22 cellular contexts compared by ENCODE assay signal in genomic region chr14:22723814-22724213, GRCh38. TPM values are rescaled to one million over a fixed set of nuclear protein-coding genes. Genes with fewer than 3 reads are reported as not detected.
DNase-seq lines count a peak whose midpoint lies in the region; ATAC-seq, FAIRE-seq and TF ChIP-seq lines count a peak whose summit lies in the region.
"Had no signal": no experiment of that assay in that cellular context is flagged by ENCODE, and none has a peak within 500 bp of the region (broad histone marks: within the 10 kb centered on the region; RNA-seq: fewer than 3 reads in every experiment).

No MANE protein-coding gene starts in this region.

- RAD21 ChIA-PET in GM12878 (lab: Charles Lee; ENCODE audit: unreplicated experiment), result interaction anchor here (1.0 kb wide), 1 partner anchor 42 kb away, joined by 6 read pairs; no protein-coding TSS in a partner anchor

- no peaks in the 10 kb centered on the region for H3K36me3 ChIP-seq in HepG2 (replicated peaks in 1 of 2; ENCODE audit: control insufficient read depth in 1 of 2, insufficient read depth in 2 of 2, low read length in 2 of 2)
- no peaks in the 10 kb centered on the region for H3K36me3 ChIP-seq in right lobe of liver
- H3K36me3 ChIP-seq in HEK293 (ENCODE audit: control insufficient read depth in 2 of 2, insufficient read depth in 1 of 2, low read length in 2 of 2), result no peaks in the 10 kb centered on the region
- no peaks in the 10 kb centered on the region for H3K36me3 ChIP-seq in GM12878 (ENCODE audit: control insufficient read depth in 2 of 2, insufficient read depth in 2 of 2, low read length in 1 of 2)
- no peaks in the 10 kb centered on the region for H3K36me3 ChIP-seq in neuronal stem cell (replicated peaks in 1 of 2; ENCODE audit: control insufficient read depth in 2 of 2, insufficient read depth in 2 of 2, low read length in 2 of 2)
- H3K36me3 ChIP-seq: BLaER1 had no signal

- in situ Hi-C loops in HepG2 (cut with HindIII; ENCODE audit: extremely low pct_ligation_motif_present, low pct_unique_long_range_greater_than_20kb), result no loop called here
- in situ Hi-C loops in GM12878 (cut with MboI), result no loop called here

- no peaks in the 10 kb centered on the region for H3K79me1 ChIP-seq in neuronal stem cell (ENCODE audit: low read depth, low read length)

- H3K27ac ChIP-seq in HepG2 (ENCODE audit: extremely low read length, insufficient read depth, low read length) (no peak overlapping the region), right lobe of liver (no peak overlapping the region), HEK293 (ENCODE audit: extremely low read depth, low read depth, low read length) (no peak overlapping the region), GM12878 (ENCODE audit: control insufficient read depth, insufficient read depth) (no peak overlapping the region), neuronal stem cell (replicated peaks; ENCODE audit: low read length) (no peak overlapping the region)
- H3K27ac ChIP-seq: BLaER1, C4-2B, GM23248 had no signal

- FAIRE-seq in HepG2 (lab: Jason Lieb, UNC), result no peak
- FAIRE-seq in GM12878 (lab: Jason Lieb, UNC), result no peak
- FAIRE-seq: D721Med, GM12891, GM18507 had no signal

- H2BK5ac ChIP-seq in neuronal stem cell (ENCODE audit: low read length), result no peak overlapping the region

- DNase-seq in HepG2 (ENCODE audit: low spot score) (no peak), right lobe of liver (no peak), GM12878 (ENCODE audit: low read depth, low spot score) (no peak), neuronal stem cell (ENCODE audit: low spot score) (no peak), AG20443 (ENCODE audit: low spot score) (no peak), COLO829 (ENCODE audit: low spot score) (no peak)
- DNase-seq: 8988T; CD4-positive, CD25-positive, alpha-beta regulatory T cell; CD8-positive, alpha-beta T cell; DMS 273 treated with DMSO at 0.1 percent for 48 hours; DMS79; EL; GDM1; GM23248; H9 had no signal

- POLR2A ChIA-PET in HepG2 (lab: Yijun Ruan, JAX) (interaction anchor here (1.8 kb wide), 1 partner anchor 42 kb away, joined by 5 read pairs; the partner anchor contains the start of gene OXA1L), HEK293 (lab: Yijun Ruan, JAX) (no interaction called here), GM12878 (lab: Charles Lee) (no interaction called here)

- H3K4me3 ChIP-seq in HepG2 (replicated peaks in 1 of 3; ENCODE audit: insufficient read depth in 1 of 3, low read depth in 2 of 3, low read length in 3 of 3) (no peak overlapping the region), right lobe of liver (no peak overlapping the region), HEK293 (ENCODE audit: low read depth, low read length) (no peak overlapping the region), GM12878 (no peak overlapping the region), neuronal stem cell (ENCODE audit: low read length in 2 of 2) (no peak overlapping the region)
- H3K4me3 ChIP-seq: BLaER1, GM23248 had no signal

- H2AFZ ChIP-seq in HepG2 (ENCODE audit: low read length) (no peak overlapping the region), GM12878 (ENCODE audit: control insufficient read depth, low read depth, low read length) (no peak overlapping the region), neuronal stem cell (ENCODE audit: low read length) (no peak overlapping the region)
- H2AFZ ChIP-seq: GM23248 had no signal

- no peak overlapping the region for H3K4ac ChIP-seq in neuronal stem cell (ENCODE audit: low read length)

- no peak overlapping the region for H4K91ac ChIP-seq in neuronal stem cell (ENCODE audit: low read depth, low read length, poor library complexity)

- SMC1A ChIA-PET in GM12878 (lab: Charles Lee; ENCODE audit: uncharacterized antibody, unreplicated experiment), result interaction anchor here (0.9 kb wide), 1 partner anchor 8 kb away, joined by 3 read pairs; no protein-coding TSS in a partner anchor

- H3K4me1 ChIP-seq in HepG2 (ENCODE audit: insufficient read depth, low read length) (no peaks in the 10 kb centered on the region), right lobe of liver (no peaks in the 10 kb centered on the region), HEK293 (ENCODE audit: control insufficient read depth, insufficient read depth, low read length) (no peaks in the 10 kb centered on the region), GM12878 (ENCODE audit: control insufficient read depth, insufficient read depth, low read length) (no peaks in the 10 kb centered on the region; the same call in 1 of the 2 replicates), neuronal stem cell (ENCODE audit: control insufficient read depth in 2 of 2, insufficient read depth in 1 of 2, low read depth in 1 of 2, low read length in 2 of 2) (peaks cover 0 to 3% of the 10 kb centered on the region in 2 donors)
- H3K4me1 ChIP-seq: BLaER1 had no signal

- no peak overlapping the region for H3K14ac ChIP-seq in neuronal stem cell (ENCODE audit: low read length)

- H2AK5ac ChIP-seq in neuronal stem cell (ENCODE audit: low read depth, low read length), result peak overlapping the region; percentile 51

- H4K8ac ChIP-seq in neuronal stem cell (ENCODE audit: low read depth, low read length), result no peak overlapping the region

- H3K27me3 ChIP-seq in HepG2 (ENCODE audit: control insufficient read depth in 1 of 2, insufficient read depth in 2 of 2, low read length in 2 of 2) (peaks cover 0 to 34% of the 10 kb centered on the region in 2 experiments; a peak in 4 of 5 replicates), right lobe of liver (no peaks in the 10 kb centered on the region), GM12878 (replicated peaks in 1 of 2; ENCODE audit: control insufficient read depth in 2 of 2, insufficient read depth in 2 of 2, low read length in 1 of 2) (no peaks in the 10 kb centered on the region), neuronal stem cell (ENCODE audit: control insufficient read depth in 3 of 3, insufficient read depth in 3 of 3, low read depth in 1 of 3, low read length in 3 of 3) (peaks cover 0 to 13% (median 0%) of the 10 kb centered on the region in 3 experiments)
- H3K27me3 ChIP-seq: BLaER1 had no signal

- H2BK12ac ChIP-seq in neuronal stem cell (ENCODE audit: low read length), result no peak overlapping the region

- TF ChIP-seq EP300 in HepG2 (IDR thresholded peaks at IDR 0.05; ENCODE audit: low read depth in 2 of 2, low read length in 2 of 2), result no peak
- no peak for TF ChIP-seq EP300 in HepG2 (CRISPR knock-in tag; IDR thresholded peaks at IDR 0.05; ENCODE audit: borderline replicate concordance)
- no peak for TF ChIP-seq EP300 in GM12878 (IDR thresholded peaks at IDR 0.05; ENCODE audit: borderline replicate concordance in 1 of 2, control insufficient read depth in 1 of 2, low read depth in 2 of 2, low read length in 2 of 2)

- no peak overlapping the region for H3K9ac ChIP-seq in HepG2 (ENCODE audit: insufficient read depth, low read depth, low read length)
- H3K9ac ChIP-seq in GM12878 (ENCODE audit: control insufficient read depth, insufficient read depth, low read length), result no peak overlapping the region
- H3K9ac ChIP-seq in neuronal stem cell (ENCODE audit: low read depth, low read length, poor library complexity), result no peak overlapping the region
- H3K9ac ChIP-seq: BLaER1, GM23248 had no signal

- CTCF ChIA-PET in HepG2 (lab: Yijun Ruan, JAX; ENCODE audit: low intra/inter-chr PET ratio, low total read pairs), result no interaction called here
- CTCF ChIA-PET in HEK293 (lab: Yijun Ruan, JAX), result interaction anchor here (0.7 to 1.2 kb wide), 2 partner anchors 66 to 167 kb away, joined by 3 read pairs; no protein-coding TSS in a partner anchor
- CTCF ChIA-PET in GM12878 (lab: Yijun Ruan, JAX), result interaction anchor here (0.7 kb wide), 2 partner anchors 12 to 139 kb away, joined by 3 read pairs; no protein-coding TSS in a partner anchor

- ATAC-seq in HepG2 (no peak), right lobe of liver (no peak), GM12878 (no peak), GM21526 (IDR thresholded peaks at IDR 0.05; ENCODE audit: low FRiP score, unreplicated experiment) (no peak)
- ATAC-seq: CD8-positive, alpha-beta T cell had no signal

- no peak overlapping the region for H3K23ac ChIP-seq in neuronal stem cell (ENCODE audit: low read depth, low read length, poor library complexity)

- TF ChIP-seq CTCF in HepG2 (CRISPR knock-in tag; IDR thresholded peaks at IDR 0.05), result no peak
- TF ChIP-seq CTCF in right lobe of liver (IDR thresholded peaks at IDR 0.05), result no peak
- TF ChIP-seq CTCF in HEK293 (tag by site-specific recombination; IDR thresholded peaks at IDR 0.05), result no peak
- no peak for TF ChIP-seq CTCF in GM12878 (IDR thresholded peaks at IDR 0.05 in 2 of 3, conservative IDR thresholded peaks at IDR 0.05 in 1 of 3; ENCODE audit: control insufficient read depth in 2 of 3, extremely low read depth in 1 of 3, insufficient read depth in 1 of 3, low read depth in 3 of 3, low read length in 3 of 3)

- intact Hi-C loops in HepG2 (cut with micrococcal nuclease; ENCODE audit: unreplicated experiment) (no loop called here), right lobe of liver (cut with DNase I) (no loop called here), GM12878 (cut with micrococcal nuclease; ENCODE audit: unreplicated experiment) (no loop called here)

- 48% methylated on average over 1 of the region's 1 CpG for WGBS in HepG2 (ENCODE audit: low lambda C conversion rate)
- 83% methylated on average over 1 of the region's 1 CpG for WGBS in right lobe of liver (ENCODE audit: insufficient coverage, low coverage, low lambda C conversion rate, missing lambda C conversion rate)
- 67% methylated on average over 1 of the region's 1 CpG for WGBS in GM12878 (ENCODE audit: insufficient coverage, insufficient replicate concordance, low lambda C conversion rate, missing lambda C conversion rate)
- no CpG with 5 or more reads among the region's 1 CpG for WGBS in neuronal stem cell (ENCODE audit: extremely low coverage in 2 of 2, insufficient read length in 2 of 2, insufficient replicate concordance in 1 of 2), 2 donors

- H3K9me3 ChIP-seq in HepG2 (ENCODE audit: low read length) (peaks cover 6% of the 10 kb centered on the region; the same call in 1 of the 2 replicates), right lobe of liver (no peaks in the 10 kb centered on the region), HEK293 (ENCODE audit: control insufficient read depth, insufficient read depth, low read depth, low read length) (no peaks in the 10 kb centered on the region), GM12878 (replicated peaks; ENCODE audit: control insufficient read depth, insufficient read depth, low read length) (no peaks in the 10 kb centered on the region; the same call in 2 of the 3 replicates), neuronal stem cell (replicated peaks in 1 of 2; ENCODE audit: control insufficient read depth in 2 of 2, insufficient read depth in 1 of 2, low read depth in 1 of 2, low read length in 2 of 2) (no peaks in the 10 kb centered on the region)

- no peak overlapping the region for H2BK15ac ChIP-seq in neuronal stem cell (ENCODE audit: low read length)

- BruUV-seq in HepG2 (replicated peaks; lab: Mats Ljungman, UMichigan) (no TSS peak), GM12878 (replicated peaks; lab: Mats Ljungman, UMichigan) (no TSS peak)

- no peak overlapping the region for H3K4me2 ChIP-seq in HepG2 (ENCODE audit: low read depth, low read length)
- no peak overlapping the region for H3K4me2 ChIP-seq in GM12878 (ENCODE audit: control insufficient read depth, insufficient read depth)
- no peak overlapping the region for H3K4me2 ChIP-seq in neuronal stem cell (ENCODE audit: insufficient read depth, low read length, poor library complexity, severe bottlenecking)
- H3K4me2 ChIP-seq: BLaER1 had no signal

- no peak overlapping the region for H2BK120ac ChIP-seq in neuronal stem cell (ENCODE audit: low read depth, low read length)

- H3K79me2 ChIP-seq in HepG2 (ENCODE audit: insufficient read depth, low read length), result no peaks in the 10 kb centered on the region
- H3K79me2 ChIP-seq in GM12878 (ENCODE audit: control insufficient read depth, insufficient read depth, low read length), result no peaks in the 10 kb centered on the region

- no peak overlapping the region for H3K18ac ChIP-seq in neuronal stem cell (ENCODE audit: low read length)

- TF ChIP-seq POLR2A in HepG2 (IDR thresholded peaks at IDR 0.05; ENCODE audit: insufficient read depth in 1 of 2, low read depth in 2 of 2, low read length in 2 of 2), result no peak
- no peak for TF ChIP-seq POLR2A in right lobe of liver (IDR thresholded peaks at IDR 0.05)
- TF ChIP-seq POLR2A in GM12878 (IDR thresholded peaks at IDR 0.05; ENCODE audit: low read depth, low read length), result no peak

- H4K20me1 ChIP-seq in HepG2 (ENCODE audit: insufficient read depth, low read length) (no peaks in the 10 kb centered on the region), GM12878 (ENCODE audit: control insufficient read depth, insufficient read depth) (no peaks in the 10 kb centered on the region)
- H4K20me1 ChIP-seq: BLaER1 had no signal

- TF ChIP-seq RAD21 in HepG2 (CRISPR knock-in tag; IDR thresholded peaks at IDR 0.05) (no peak), GM12878 (IDR thresholded peaks at IDR 0.05; ENCODE audit: insufficient read depth, low read depth, low read length) (no peak)

RNA-seq across cellular contexts. Expression of gene OXA1L, which starts 42.7 kb away (rescaled TPM):
- total RNA-seq in HepG2 (2016; rRNA removed; fragmentation: Illumina TruSeq; extraction: Trizol), result 216 and 230 TPM in 2 replicates
- 92.0 and 105 TPM in 2 replicates for total RNA-seq in HepG2 (2016; cell fraction: cytosol; rRNA removed; fragmentation: Illumina TruSeq; extraction: Trizol; ENCODE audit: low read depth)
- 222 and 225 TPM in 2 replicates for total RNA-seq in HepG2 (2016; cell fraction: insoluble cytoplasmic fraction; rRNA removed; fragmentation: Illumina TruSeq; extraction: Trizol)
- total RNA-seq in HepG2 (2016; cell fraction: membrane; rRNA removed; fragmentation: Illumina TruSeq; extraction: Trizol), result 260 and 273 TPM in 2 replicates
- 197 and 215 TPM in 2 replicates for total RNA-seq in HepG2 (2016; cell fraction: nucleus; rRNA removed; fragmentation: Illumina TruSeq; extraction: Trizol)
- polyA plus RNA-seq in HepG2 (2011; rRNA removed), result 559 and 589 TPM in 2 replicates
- polyA plus RNA-seq in HepG2 (2011; cell fraction: cytosol; rRNA removed), result 516 and 523 TPM in 2 replicates
- 726 and 748 TPM in 2 replicates for polyA plus RNA-seq in HepG2 (2011; cell fraction: nucleus; rRNA removed)
- 375 and 450 TPM in 2 replicates for polyA plus RNA-seq in HepG2 (2012)
- polyA plus RNA-seq in HepG2 (2016; cell fraction: cytosol; fragmentation: Illumina TruSeq; extraction: Trizol; ENCODE audit: low read depth), result 179 and 202 TPM in 2 replicates
- 319 and 338 TPM in 2 replicates for polyA plus RNA-seq in HepG2 (2016; cell fraction: insoluble cytoplasmic fraction; fragmentation: Illumina TruSeq; extraction: Trizol; ENCODE audit: low read depth)
- polyA plus RNA-seq in HepG2 (2016; cell fraction: membrane; fragmentation: Illumina TruSeq; extraction: Trizol; ENCODE audit: low read depth), result 363 and 438 TPM in 2 replicates
- polyA plus RNA-seq in HepG2 (2016; cell fraction: nucleus; fragmentation: Illumina TruSeq; extraction: Trizol; ENCODE audit: insufficient read depth, low read depth), result 462 and 464 TPM in 2 replicates
- 284 and 598 TPM in 2 replicates for polyA minus RNA-seq in HepG2 (2011; rRNA and poly(A)+ RNA removed; ENCODE audit: low replicate concordance)
- polyA minus RNA-seq in HepG2 (2011; cell fraction: cytosol; rRNA and poly(A)+ RNA removed), result 252 and 275 TPM in 2 replicates
- 335 and 404 TPM in 2 replicates for polyA minus RNA-seq in HepG2 (2011; cell fraction: nucleus; rRNA and poly(A)+ RNA removed)
- total RNA-seq in right lobe of liver, result 10 to 100 TPM; 64.3 to 80.1 (median 72.3) TPM
- 115 and 118 TPM in 2 replicates for total RNA-seq in GM12878 (2013; cell fraction: nucleolus; rRNA removed)
- total RNA-seq in GM12878 (2014; rRNA removed), result 289 and 292 TPM in 2 replicates
- 115 and 126 TPM in 2 replicates for total RNA-seq in GM12878 (2014; rRNA removed; fragmentation: Illumina TruSeq; extraction: Trizol)
- 156 and 166 TPM in 2 replicates for total RNA-seq in GM12878 (2021)
- polyA plus RNA-seq in GM12878 (2011; ENCODE audit: low read depth), result 174 TPM
- 197 and 256 TPM in 2 replicates for polyA plus RNA-seq in GM12878 (2011; rRNA removed)
- polyA plus RNA-seq in GM12878 (2011; cell fraction: cytosol; rRNA removed), result 283 and 304 TPM in 2 replicates
- 405 and 422 TPM in 2 replicates for polyA plus RNA-seq in GM12878 (2011; cell fraction: nucleus; rRNA removed)
- 186 and 187 TPM in 2 replicates for polyA plus RNA-seq in GM12878 (2012)
- polyA plus RNA-seq in GM12878 (2014; fragmentation: Illumina TruSeq; extraction: Trizol), result 214 and 224 TPM in 2 replicates
- polyA plus RNA-seq in GM12878 (2014; fragmentation: Nextera tagmentation; extraction: Ambion mirVana), result 100 to 1,000 TPM; 110 to 116 TPM
- 264 and 284 TPM in 2 replicates for polyA plus RNA-seq in GM12878 (2014; rRNA removed)
- polyA plus RNA-seq in GM12878 (2016; fragmentation: Nextera tagmentation; extraction: Ambion mirVana), result 100 to 1,000 TPM; 105 to 115 TPM
- 190 and 233 TPM in 2 replicates for polyA minus RNA-seq in GM12878 (2011; rRNA and poly(A)+ RNA removed)
- polyA minus RNA-seq in GM12878 (2011; cell fraction: cytosol; rRNA and poly(A)+ RNA removed), result 56.3 and 63.2 TPM in 2 replicates
- 118 and 176 TPM in 2 replicates for polyA minus RNA-seq in GM12878 (2011; cell fraction: nucleus; rRNA and poly(A)+ RNA removed)
- 157 TPM for polyA plus RNA-seq in neuronal stem cell (2013, experiment 1 of 2)
- 152 TPM for polyA plus RNA-seq in neuronal stem cell (2013, experiment 2 of 2)
